21 cellular contexts compared by ENCODE assay signal in genomic region chr6:11328613-11329247, GRCh38.
A peak's percentile ranks its signal among the peaks of the same experiment; 100 is the strongest.
DNase-seq lines count a peak whose midpoint lies in the region; ATAC-seq, FAIRE-seq and TF ChIP-seq lines count a peak whose summit lies in the region.
"Had no signal": no experiment of that assay in that cellular context is flagged by ENCODE, and none has a peak within 500 bp of the region (broad histone marks: within the 10 kb centered on the region; RNA-seq: fewer than 3 reads in every experiment).

No MANE protein-coding gene starts in this region.

- TF ChIP-seq CTCF in AG09309 (IDR thresholded peaks at IDR 0.05; ENCODE audit: control insufficient read depth, insufficient read depth, low read depth, low read length, missing control alignments) = no peak
- no peak for TF ChIP-seq CTCF in choroid plexus epithelial cell (conservative IDR thresholded peaks at IDR 0.05; ENCODE audit: low read depth, low read length)
- TF ChIP-seq CTCF in neutrophil (IDR thresholded peaks at IDR 0.05) = no peak
- no peak for TF ChIP-seq CTCF in GM10266 (IDR thresholded peaks at IDR 0.05; ENCODE audit: control insufficient read depth, insufficient read depth, low read depth, missing control alignments)
- TF ChIP-seq CTCF in CD4-positive, alpha-beta T cell (IDR thresholded peaks at IDR 0.05) = no peak

- no peak overlapping the region for H3K4me3 Mint-ChIP-seq in CD4-positive, alpha-beta T cell
- H3K4me3 Mint-ChIP-seq: activated T-cell treated with anti-CD3 and anti-CD28 coated beads, Interleukin-2, amount 50 U/mL, for 4 hours; endodermal cell; GM23338 had no signal

- peaks cover 70% of the 10 kb centered on the region for H3K4me1 Mint-ChIP-seq in CD4-positive, alpha-beta T cell (ENCODE audit: low read depth)

- H3K27ac Mint-ChIP-seq in CD4-positive, alpha-beta T cell = no peak overlapping the region
- H3K27ac Mint-ChIP-seq: endodermal cell, GM23338 had no signal

- CTCF ChIA-PET in CD4-positive, alpha-beta T cell (lab: Charles Lee) = interaction anchor here (1.5 kb wide), 1 partner anchor 20 kb away, joined by 3 read pairs; no protein-coding TSS in a partner anchor

- H3K27me3 ChIP-seq in neutrophil = no peaks in the 10 kb centered on the region
- no peaks in the 10 kb centered on the region for H3K27me3 ChIP-seq in CD4-positive, alpha-beta T cell (ENCODE audit: control insufficient read depth, insufficient read depth, low read length)
- H3K27me3 ChIP-seq: BE2C had no signal

- intact Hi-C loops in CD4-positive, alpha-beta T cell (cut with DNase I, micrococcal nuclease) = no loop called here

- ATAC-seq in CD4-positive, alpha-beta T cell (ENCODE audit: poor library complexity) = no peak
- ATAC-seq: activated T-cell treated with anti-CD3 and anti-CD28 coated beads, Interleukin-2, amount 50 U/mL, for 4 hours; GM23338 had no signal

- H3K9me3 Mint-ChIP-seq in CD4-positive, alpha-beta T cell = no peaks in the 10 kb centered on the region
- H3K9me3 Mint-ChIP-seq: activated T-cell treated with anti-CD3 and anti-CD28 coated beads, Interleukin-2, amount 50 U/mL, for 4 hours; endodermal cell; GM23338 had no signal

- peaks cover 38% of the 10 kb centered on the region for H3K36me3 ChIP-seq in neutrophil
- H3K36me3 ChIP-seq: BE2C had no signal

- H3K9me3 ChIP-seq in neutrophil = no peaks in the 10 kb centered on the region
- no peaks in the 10 kb centered on the region for H3K9me3 ChIP-seq in CD4-positive, alpha-beta T cell (ENCODE audit: control insufficient read depth, low read length)
- H3K9me3 ChIP-seq: BE2C had no signal

- H3K27me3 Mint-ChIP-seq in CD4-positive, alpha-beta T cell = no peaks in the 10 kb centered on the region

- POLR2A ChIA-PET in CD4-positive, alpha-beta T cell (lab: Charles Lee) = interaction anchor here (0.6 kb wide), 1 partner anchor 25 kb away, joined by 3 read pairs; no protein-coding TSS in a partner anchor

- peaks cover 51% of the 10 kb centered on the region for H3K36me3 Mint-ChIP-seq in CD4-positive, alpha-beta T cell (ENCODE audit: low read depth)

- DNase-seq in AG09309 (ENCODE audit: low read depth) (peak; percentile 33), GM03348 (ENCODE audit: low spot score) (peak; percentile 70), choroid plexus epithelial cell (ENCODE audit: low read depth) (peak; percentile 46), GM10266 (ENCODE audit: extremely low spot score) (no peak), NCI-H1092 (lab: John Stamatoyannopoulos, UW) (no peak), frontal cortex (ENCODE audit: low spot score in 2 of 2) (no peak)
- DNase-seq in CD4-positive, alpha-beta T cell = no peak
- DNase-seq: activated CD4-positive, alpha-beta T cell treated with anti-CD3 and anti-CD28 coated beads, Interleukin-2, amount 50 U/mL, for 1 hour; activated T-cell treated with anti-CD3 and anti-CD28 coated beads, Interleukin-2, amount 50 U/mL, for 4 hours; BE2C; DMS53; endodermal cell; glutamatergic neuron; Kasumi-1; NCI-H446; Right ventricle myocardium superior had no signal

- H3K4me1 ChIP-seq in neutrophil (ENCODE audit: control insufficient read depth in 1 of 2, insufficient read depth in 1 of 2, low read depth in 1 of 2, low read length in 1 of 2) = peaks cover 52 to 89% of the 10 kb centered on the region in 2 experiments
- H3K4me1 ChIP-seq: BE2C had no signal

- FAIRE-seq in frontal cortex (lab: Jason Lieb, UNC) = no peak
- FAIRE-seq: keratinocyte, urothelium cell line had no signal

- no peak overlapping the region for H3K4me3 ChIP-seq in AG09309 (ENCODE audit: control insufficient read depth, low read depth, low read length)
- H3K4me3 ChIP-seq in choroid plexus epithelial cell (ENCODE audit: low read depth, low read length) = no peak overlapping the region
- no peak overlapping the region for H3K4me3 ChIP-seq in neutrophil (ENCODE audit: low read depth in 1 of 2, low read length in 1 of 2)
- H3K4me3 ChIP-seq: GM23338, skin epidermis had no signal

- H3K27ac ChIP-seq in neutrophil = peak overlapping the region; percentile 97
- H3K27ac ChIP-seq in CD4-positive, alpha-beta T cell (ENCODE audit: low read depth, low read length) = no peak overlapping the region

Comparison
In these comparisons a context has a peak if more than half of its experiments do, and no peak if none do; other contexts are left out.
1. DNase-seq: peak in AG09309 (single experiment), GM03348 (single experiment) and choroid plexus epithelial cell (single experiment); none in GM10266 (single experiment), NCI-H1092 (single experiment), frontal cortex (0 of 2) and CD4-positive, alpha-beta T cell (0 of 10).